8 cellular contexts compared by ENCODE assay signal in the genomic region with DNA sequence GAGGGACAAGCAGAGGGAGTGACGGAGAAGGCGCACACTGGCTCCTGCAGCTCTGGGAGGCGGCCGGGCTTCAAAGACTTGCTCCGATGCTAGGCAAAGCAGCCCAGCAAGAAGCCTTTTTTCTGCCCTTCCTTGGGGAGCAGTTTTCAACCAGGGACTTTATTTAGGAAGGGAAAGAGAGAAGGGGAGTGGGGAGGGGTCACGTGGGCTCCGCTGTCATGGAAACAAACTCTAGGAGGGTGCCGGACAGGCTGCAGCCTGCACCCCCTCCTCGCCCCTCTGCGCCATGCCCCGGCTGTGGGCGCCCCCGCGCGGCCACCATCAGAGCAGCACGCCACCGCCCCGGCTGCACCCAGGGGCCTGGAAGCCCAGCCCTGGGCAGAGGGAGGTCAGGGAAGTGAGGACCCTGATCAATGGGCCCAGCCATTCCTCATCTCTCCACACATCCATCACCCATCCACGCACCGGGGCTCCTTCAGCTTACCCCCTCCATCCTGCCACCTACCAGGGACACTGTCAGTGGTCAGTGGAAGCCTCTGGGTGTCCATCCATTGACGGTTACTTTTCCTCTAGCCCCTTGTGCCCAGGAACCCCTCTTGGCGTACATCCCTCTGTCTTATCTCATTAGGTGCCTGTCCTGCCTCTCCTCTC.
DNase-seq lines count a peak whose midpoint lies in the region; TF ChIP-seq lines count a peak whose summit lies in the region.

No MANE protein-coding gene starts in this region.

- peaks cover 0 to 15% (median 0%) of the 10 kb centered on the region in 3 donors for H3K4me1 ChIP-seq in skeletal muscle tissue (ENCODE audit: control insufficient read depth in 3 of 3, insufficient read depth in 3 of 3, low read length in 3 of 3)

- in situ Hi-C loops in GM18951 (cut with MboI; ENCODE audit: low sequenced_read_pairs, unreplicated experiment): no loop called here

- no peaks in the 10 kb centered on the region for H3K36me3 ChIP-seq in skeletal muscle tissue (ENCODE audit: control insufficient read depth in 3 of 3, insufficient read depth in 3 of 3, low read length in 3 of 3)

- peak overlapping the region in 1 of 3 donors; percentile 50 for H3K9ac ChIP-seq in skeletal muscle tissue (ENCODE audit: low read depth in 1 of 3, low read length in 3 of 3)

- TF ChIP-seq CTCF in AG04450 (IDR thresholded peaks at IDR 0.05; ENCODE audit: low read depth, low read length): peak; percentile 81

- POLR2A ChIA-PET in AG04450 (lab: Yijun Ruan, JAX): interaction anchor here (1.3 kb wide), 1 partner anchor 13 kb away, joined by 3 read pairs; no protein-coding TSS in a partner anchor

- H3K9me3 ChIP-seq in AG04450 (ENCODE audit: control insufficient read depth, insufficient read depth, low read length) (no peaks in the 10 kb centered on the region), skeletal muscle tissue (ENCODE audit: control insufficient read depth in 3 of 3, low read length in 3 of 3) (no peaks in the 10 kb centered on the region)

- DNase-seq in AG04450 (ENCODE audit: low read depth, low spot score): no peak
- DNase-seq in Kasumi-1 (lab: John Stamatoyannopoulos, UW): peak; percentile 30 to 56
- peak; percentile 38 to 69 (median 63) for DNase-seq in T-helper 1 cell
- peak in 47 of 56 donors; percentile 18 to 80 (median 54) for DNase-seq in amygdala (lab: John Stamatoyannopoulos, UW)
- DNase-seq in hypothalamus (lab: John Stamatoyannopoulos, UW): peak in 47 of 51 donors; percentile 5 to 86 (median 53)
- no peak for DNase-seq in NOMO-1 treated with DMSO at 0.1 percent for 48 hours (lab: John Stamatoyannopoulos, UW; ENCODE audit: unreplicated experiment)

- peak overlapping the region; percentile 54 for H3K4me3 ChIP-seq in AG04450 (ENCODE audit: low read depth, low read length)
- H3K4me3 ChIP-seq in skeletal muscle tissue (ENCODE audit: low read length in 3 of 3): peak overlapping the region in 2 of 3 donors; percentile 27 to 64

- peaks cover 24% of the 10 kb centered on the region for H3K27me3 ChIP-seq in AG04450 (ENCODE audit: control insufficient read depth, insufficient read depth, low read length)
- H3K27me3 ChIP-seq in skeletal muscle tissue (ENCODE audit: control insufficient read depth in 3 of 3, insufficient read depth in 3 of 3, low read length in 3 of 3): peaks cover 32 to 54% (median 49%) of the 10 kb centered on the region in 3 donors

- H3K27ac ChIP-seq in AG04450 (ENCODE audit: low read depth, low read length): no peak overlapping the region
- no peak overlapping the region for H3K27ac ChIP-seq in skeletal muscle tissue (ENCODE audit: low read depth, low read length)

- CTCF ChIA-PET in AG04450 (lab: Charles Lee): interaction anchor here (0.5 to 2.2 kb wide), 33 partner anchors 9 to 340 kb away, joined by 3 to 14 read pairs (median 4); no protein-coding TSS in a partner anchor

- TF ChIP-seq POLR2A in GM18951 (IDR thresholded peaks at IDR 0.05; ENCODE audit: extremely low read depth, insufficient read depth, insufficient read length): peak; percentile 24

Comparison
In these comparisons a context has a peak if more than half of its experiments do, and no peak if none do; other contexts are left out.
1. DNase-seq: peak in Kasumi-1 (2 of 2), T-helper 1 cell (5 of 5), amygdala (47 of 56) and hypothalamus (47 of 51); none in AG04450 (single experiment) and NOMO-1 treated with DMSO at 0.1 percent for 48 hours (single experiment).